In the genomic region with DNA sequence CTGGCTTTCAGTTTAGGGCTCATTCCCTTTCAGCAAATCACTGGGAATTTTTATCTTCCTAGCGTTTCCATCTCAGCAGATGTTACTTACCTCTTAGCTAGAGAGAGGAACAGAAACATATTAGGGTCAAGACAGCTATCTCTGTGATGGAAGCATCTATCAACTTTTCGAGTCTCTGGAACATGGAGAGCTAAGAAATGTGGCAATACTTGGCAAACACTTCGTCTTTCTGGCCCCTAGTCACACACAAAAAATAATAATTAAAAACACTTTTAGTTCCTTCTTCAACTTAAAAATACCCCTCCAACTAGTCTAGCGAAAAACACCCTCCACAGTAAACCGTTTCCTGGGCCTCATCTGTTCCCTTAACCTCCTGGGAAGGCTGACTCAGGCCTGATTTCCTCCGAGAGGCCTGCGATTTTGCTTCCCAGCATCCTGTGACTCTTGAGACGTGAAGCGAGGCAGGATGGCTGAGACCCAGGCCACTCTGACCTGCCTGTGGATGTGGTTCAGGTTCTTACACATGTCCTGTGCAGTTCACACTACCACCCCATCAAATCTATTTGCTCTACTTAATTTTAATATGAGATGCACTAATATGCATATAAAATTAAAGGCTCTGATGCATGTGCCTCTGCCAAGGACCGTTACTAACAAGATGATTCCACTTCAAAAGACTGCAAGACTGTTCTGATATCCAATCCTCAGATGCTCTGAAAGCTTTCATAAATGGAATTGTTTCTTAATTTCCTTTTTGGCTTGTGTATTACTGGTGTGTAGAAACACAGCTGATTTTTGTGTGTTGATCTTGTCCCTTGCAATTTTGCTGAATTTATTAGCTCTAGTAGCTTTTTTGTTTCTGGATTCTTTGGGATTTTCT, we compare ENCODE assay signal across 12 cellular contexts. TPM values are rescaled to one million over a fixed set of nuclear protein-coding genes. Genes with fewer than 3 reads are reported as not detected.
A peak's percentile ranks its signal among the peaks of the same experiment; 100 is the strongest.
DNase-seq lines count a peak whose midpoint lies in the region; ATAC-seq and TF ChIP-seq lines count a peak whose summit lies in the region.
"Had no signal": no experiment of that assay in that cellular context is flagged by ENCODE, and none has a peak within 500 bp of the region (broad histone marks: within the 10 kb centered on the region; RNA-seq: fewer than 3 reads in every experiment).

No MANE protein-coding gene starts in this region.

- no peaks in the 10 kb centered on the region for H3K36me3 ChIP-seq in gastrocnemius medialis

- H3K4me3 ChIP-seq in gastrocnemius medialis: no peak overlapping the region
- H3K4me3 ChIP-seq: PC-9 had no signal

- H3K9me3 Mint-ChIP-seq in CD14-positive monocyte (peaks cover 0 to 15% (median 0%) of the 10 kb centered on the region in 7 donors), T-cell (peaks cover 0 to 4% (median 0%) of the 10 kb centered on the region in 3 donors)
- no peaks in the 10 kb centered on the region for H3K9me3 Mint-ChIP-seq in activated T-cell treated with anti-CD3 and anti-CD28 coated beads, Interleukin-2, amount 50 U/mL, for 4 hours
- H3K9me3 Mint-ChIP-seq: natural killer cell had no signal

- no peak for DNase-seq in CD14-positive monocyte (ENCODE audit: low spot score)
- DNase-seq in T1000 (lab: John Stamatoyannopoulos, UW): peak; percentile 26
- DNase-seq in glomerular visceral epithelial cell (ENCODE audit: extremely low spot score): peak; percentile 74
- DNase-seq in gastrocnemius medialis: peak in 1 of 2 donors; percentile 42
- no peak for DNase-seq in T-cell
- no peak for DNase-seq in cerebellar nuclear complex (lab: John Stamatoyannopoulos, UW)
- no peak for DNase-seq in activated T-cell treated with anti-CD3 and anti-CD28 coated beads, Interleukin-2, amount 50 U/mL, for 4 hours
- DNase-seq in kidney glomerular epithelial cell (lab: John Stamatoyannopoulos, UW): no peak
- DNase-seq: GOT3, natural killer cell, NCI-H1105 treated with DMSO at 0.1 percent for 48 hours, PC-9 had no signal

- peaks cover 25 to 41% (median 29%) of the 10 kb centered on the region in 3 donors for H3K27me3 ChIP-seq in gastrocnemius medialis

- peaks cover 78% of the 10 kb centered on the region for H3K4me1 Mint-ChIP-seq in CD14-positive monocyte
- peaks cover 10 to 22% (median 22%) of the 10 kb centered on the region in 3 donors for H3K4me1 Mint-ChIP-seq in T-cell
- H3K4me1 Mint-ChIP-seq in activated T-cell treated with anti-CD3 and anti-CD28 coated beads, Interleukin-2, amount 50 U/mL, for 4 hours (ENCODE audit: low read depth): peaks cover 20% of the 10 kb centered on the region

- H3K4me3 Mint-ChIP-seq in CD14-positive monocyte (peak overlapping the region; percentile 6 to 67), T-cell (no peak overlapping the region)
- no peak overlapping the region for H3K4me3 Mint-ChIP-seq in activated T-cell treated with anti-CD3 and anti-CD28 coated beads, Interleukin-2, amount 50 U/mL, for 4 hours
- H3K4me3 Mint-ChIP-seq: natural killer cell had no signal

- in situ Hi-C loops in gastrocnemius medialis (cut with MboI; ENCODE audit: low sequenced_read_pairs in 4 of 4): no loop called here

- intact Hi-C loops in CD14-positive monocyte (cut with micrococcal nuclease): no loop called here
- intact Hi-C loops in gastrocnemius medialis (cut with DNase I; ENCODE audit: low total_unique reads): no loop called here

- ATAC-seq in gastrocnemius medialis: peak; percentile 18 to 45
- ATAC-seq in T-cell (replicated peaks in 1 of 4): no peak
- ATAC-seq in activated T-cell treated with anti-CD3 and anti-CD28 coated beads, Interleukin-2, amount 50 U/mL, for 4 hours: no peak
- ATAC-seq: natural killer cell had no signal

- POLR2A ChIA-PET in T-cell (lab: Charles Lee): no interaction called here

- CTCF ChIA-PET in T-cell (lab: Charles Lee): no interaction called here

- H3K27me3 Mint-ChIP-seq in CD14-positive monocyte (ENCODE audit: low read depth in 3 of 3): peaks cover 19 to 39% (median 31%) of the 10 kb centered on the region in 3 donors
- peaks cover 43 to 48% of the 10 kb centered on the region in 2 donors for H3K27me3 Mint-ChIP-seq in T-cell
- peaks cover 41% of the 10 kb centered on the region for H3K27me3 Mint-ChIP-seq in activated T-cell treated with anti-CD3 and anti-CD28 coated beads, Interleukin-2, amount 50 U/mL, for 4 hours (ENCODE audit: low read depth)

- H3K27ac ChIP-seq in gastrocnemius medialis: peak overlapping the region; percentile 79 to 83 (median 80)
- H3K27ac ChIP-seq: PC-9 had no signal

- H3K4me1 ChIP-seq in gastrocnemius medialis: peaks cover 22 to 26% of the 10 kb centered on the region in 2 donors

- TF ChIP-seq CTCF in CD14-positive monocyte (IDR thresholded peaks at IDR 0.05) (no peak), gastrocnemius medialis (IDR thresholded peaks at IDR 0.05 in 4 of 5, conservative IDR thresholded peaks at IDR 0.05 in 1 of 5) (no peak)

- H3K36me3 Mint-ChIP-seq in CD14-positive monocyte (peaks cover 0 to 17% of the 10 kb centered on the region in 2 donors), T-cell (peaks cover 2% of the 10 kb centered on the region)
- H3K36me3 Mint-ChIP-seq in activated T-cell treated with anti-CD3 and anti-CD28 coated beads, Interleukin-2, amount 50 U/mL, for 4 hours (ENCODE audit: insufficient read depth): no peaks in the 10 kb centered on the region
- H3K36me3 Mint-ChIP-seq: natural killer cell had no signal

- no peak for TF ChIP-seq POLR2A in gastrocnemius medialis (IDR thresholded peaks at IDR 0.05)

- no peaks in the 10 kb centered on the region for H3K9me3 ChIP-seq in gastrocnemius medialis

- H3K27ac Mint-ChIP-seq in CD14-positive monocyte: peak overlapping the region; percentile 66 to 89 (median 82)
- no peak overlapping the region for H3K27ac Mint-ChIP-seq in T-cell
- H3K27ac Mint-ChIP-seq: natural killer cell had no signal

RNA-seq across cellular contexts. Expression of a gene that starts 3.5 kb away (rescaled TPM):
- under 1 TPM; 0.37 to 0.89 TPM for polyA plus RNA-seq in CD14-positive monocyte
- total RNA-seq in gastrocnemius medialis: 1 to 10 TPM; 4.2 to 9.1 (median 7.1) TPM
- 1 to 10 TPM; 2.8 to 6.9 (median 4.7) TPM for total RNA-seq in T-cell
- total RNA-seq in activated T-cell treated with anti-CD3 and anti-CD28 coated beads, Interleukin-2, amount 50 U/mL, for 4 hours: 1 to 10 TPM in 2 of 3 donors, under 1 TPM in 1; 0.81 to 1.3 (median 1.1) TPM

RNA-seq across cellular contexts. Expression of a gene that starts 35.5 kb away (rescaled TPM):
- polyA plus RNA-seq in CD14-positive monocyte: 100 to 1,000 TPM in 1 of 2 donors, 10 to 100 TPM in 1; 98.8 to 111 TPM
- total RNA-seq in gastrocnemius medialis (10 to 100 TPM; 22.7 to 91.1 (median 68.9) TPM), T-cell (10 to 100 TPM; 35.0 to 47.2 (median 36.8) TPM)
- total RNA-seq in activated T-cell treated with anti-CD3 and anti-CD28 coated beads, Interleukin-2, amount 50 U/mL, for 4 hours: 10 to 100 TPM; 51.5 to 54.3 (median 52.4) TPM

Comparison
In these comparisons a context has a peak if more than half of its experiments do, and no peak if none do; other contexts are left out.
1. DNase-seq: peak in T1000 (single experiment) and glomerular visceral epithelial cell (single experiment); none in CD14-positive monocyte (single experiment), T-cell (0 of 34), cerebellar nuclear complex (0 of 2), activated T-cell treated with anti-CD3 and anti-CD28 coated beads, Interleukin-2, amount 50 U/mL, for 4 hours (single experiment) and kidney glomerular epithelial cell (single experiment).
2. H3K27ac Mint-ChIP-seq: peak in CD14-positive monocyte (7 of 7); none in T-cell (0 of 2).
3. H3K4me3 Mint-ChIP-seq: peak in CD14-positive monocyte (2 of 2); none in T-cell (0 of 3) and activated T-cell treated with anti-CD3 and anti-CD28 coated beads, Interleukin-2, amount 50 U/mL, for 4 hours (single experiment).
4. ATAC-seq: peak in gastrocnemius medialis (2 of 2); none in T-cell (0 of 4) and activated T-cell treated with anti-CD3 and anti-CD28 coated beads, Interleukin-2, amount 50 U/mL, for 4 hours (0 of 2).